2 cellular contexts compared by ENCODE assay signal in the genomic region with DNA sequence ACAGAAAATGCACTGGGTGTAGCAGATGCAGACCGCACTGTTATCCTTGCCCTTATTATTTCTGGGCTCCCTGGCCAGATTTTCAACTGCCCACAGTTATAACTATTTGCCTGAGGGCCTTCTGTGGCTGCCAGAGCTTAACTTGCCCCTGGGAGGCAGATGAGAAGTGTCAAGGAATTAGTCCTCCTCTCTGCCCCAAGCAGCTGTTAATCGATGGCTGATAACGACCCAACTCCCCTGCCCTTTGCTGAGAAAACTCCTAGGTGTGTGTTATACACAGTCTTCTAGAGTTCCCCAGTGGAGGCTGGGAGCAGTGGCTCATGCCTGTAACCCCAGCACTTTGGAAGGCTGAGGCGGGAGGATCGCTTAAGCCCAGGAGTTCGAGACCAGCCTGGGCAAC.
TF ChIP-seq lines count a peak whose summit lies in the region.

No MANE protein-coding gene starts in this region.

TF ChIP-seq in SK-N-SH, 30 proteins besides CTCF, POLR2A, EP300 and RAD21 (continued from another document):
- TF ChIP-seq PBX3 (IDR thresholded peaks at IDR 0.05) (no peak), IRF3 (IDR thresholded peaks at IDR 0.05; ENCODE audit: low read depth, low read length) (no peak), SMC3 (IDR thresholded peaks at IDR 0.05; ENCODE audit: low read depth, low read length) (no peak), USF1 (IDR thresholded peaks at IDR 0.05; ENCODE audit: borderline replicate concordance, low read depth) (no peak), CHD2 (IDR thresholded peaks at IDR 0.05; ENCODE audit: low read length, partially characterized antibody) (no peak), JUND (IDR thresholded peaks at IDR 0.05) (no peak), NFIC (IDR thresholded peaks at IDR 0.05; ENCODE audit: borderline replicate concordance) (no peak), NRF1 (IDR thresholded peaks at IDR 0.05; ENCODE audit: low read depth, low read length) (no peak), RFX5 (IDR thresholded peaks at IDR 0.05; ENCODE audit: low read length) (no peak), RCOR1 (IDR thresholded peaks at IDR 0.05; ENCODE audit: low read length) (no peak), ELF1 (IDR thresholded peaks at IDR 0.05) (no peak), RXRA (IDR thresholded peaks at IDR 0.05; ENCODE audit: borderline replicate concordance, low read depth) (no peak), SIN3A (IDR thresholded peaks at IDR 0.05; ENCODE audit: borderline replicate concordance, low read depth, low read length) (no peak), TAF1 (IDR thresholded peaks at IDR 0.05; ENCODE audit: borderline replicate concordance, low read depth, low read length) (no peak)
- TF ChIP-seq, protein P1, sequence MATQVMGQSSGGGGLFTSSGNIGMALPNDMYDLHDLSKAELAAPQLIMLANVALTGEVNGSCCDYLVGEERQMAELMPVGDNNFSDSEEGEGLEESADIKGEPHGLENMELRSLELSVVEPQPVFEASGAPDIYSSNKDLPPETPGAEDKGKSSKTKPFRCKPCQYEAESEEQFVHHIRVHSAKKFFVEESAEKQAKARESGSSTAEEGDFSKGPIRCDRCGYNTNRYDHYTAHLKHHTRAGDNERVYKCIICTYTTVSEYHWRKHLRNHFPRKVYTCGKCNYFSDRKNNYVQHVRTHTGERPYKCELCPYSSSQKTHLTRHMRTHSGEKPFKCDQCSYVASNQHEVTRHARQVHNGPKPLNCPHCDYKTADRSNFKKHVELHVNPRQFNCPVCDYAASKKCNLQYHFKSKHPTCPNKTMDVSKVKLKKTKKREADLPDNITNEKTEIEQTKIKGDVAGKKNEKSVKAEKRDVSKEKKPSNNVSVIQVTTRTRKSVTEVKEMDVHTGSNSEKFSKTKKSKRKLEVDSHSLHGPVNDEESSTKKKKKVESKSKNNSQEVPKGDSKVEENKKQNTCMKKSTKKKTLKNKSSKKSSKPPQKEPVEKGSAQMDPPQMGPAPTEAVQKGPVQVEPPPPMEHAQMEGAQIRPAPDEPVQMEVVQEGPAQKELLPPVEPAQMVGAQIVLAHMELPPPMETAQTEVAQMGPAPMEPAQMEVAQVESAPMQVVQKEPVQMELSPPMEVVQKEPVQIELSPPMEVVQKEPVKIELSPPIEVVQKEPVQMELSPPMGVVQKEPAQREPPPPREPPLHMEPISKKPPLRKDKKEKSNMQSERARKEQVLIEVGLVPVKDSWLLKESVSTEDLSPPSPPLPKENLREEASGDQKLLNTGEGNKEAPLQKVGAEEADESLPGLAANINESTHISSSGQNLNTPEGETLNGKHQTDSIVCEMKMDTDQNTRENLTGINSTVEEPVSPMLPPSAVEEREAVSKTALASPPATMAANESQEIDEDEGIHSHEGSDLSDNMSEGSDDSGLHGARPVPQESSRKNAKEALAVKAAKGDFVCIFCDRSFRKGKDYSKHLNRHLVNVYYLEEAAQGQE (IDR thresholded peaks at IDR 0.05; ENCODE audit: low read depth, low read length), result no peak
TF ChIP-seq in SK-N-SH: peak in this region for 0.

TF ChIP-seq in SK-N-SH treated with all-trans-retinoic acid at 6 μM for 48 hours, 23 proteins besides CTCF, POLR2A, EP300 and RAD21 (continued from another document):
- TF ChIP-seq, protein P2, sequence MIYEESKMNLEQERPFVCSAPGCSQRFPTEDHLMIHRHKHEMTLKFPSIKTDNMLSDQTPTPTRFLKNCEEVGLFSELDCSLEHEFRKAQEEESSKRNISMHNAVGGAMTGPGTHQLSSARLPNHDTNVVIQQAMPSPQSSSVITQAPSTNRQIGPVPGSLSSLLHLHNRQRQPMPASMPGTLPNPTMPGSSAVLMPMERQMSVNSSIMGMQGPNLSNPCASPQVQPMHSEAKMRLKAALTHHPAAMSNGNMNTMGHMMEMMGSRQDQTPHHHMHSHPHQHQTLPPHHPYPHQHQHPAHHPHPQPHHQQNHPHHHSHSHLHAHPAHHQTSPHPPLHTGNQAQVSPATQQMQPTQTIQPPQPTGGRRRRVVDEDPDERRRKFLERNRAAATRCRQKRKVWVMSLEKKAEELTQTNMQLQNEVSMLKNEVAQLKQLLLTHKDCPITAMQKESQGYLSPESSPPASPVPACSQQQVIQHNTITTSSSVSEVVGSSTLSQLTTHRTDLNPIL (CRISPR knock-in tag; IDR thresholded peaks at IDR 0.05; ENCODE audit: low read depth), result no peak
- TF ChIP-seq ESRRG (CRISPR knock-in tag; IDR thresholded peaks at IDR 0.05) (no peak), ZNF8 (CRISPR knock-in tag; IDR thresholded peaks at IDR 0.05) (no peak), SNAI2 (CRISPR knock-in tag; IDR thresholded peaks at IDR 0.05) (no peak), TOX (CRISPR knock-in tag; IDR thresholded peaks at IDR 0.05; ENCODE audit: borderline replicate concordance) (no peak), PATZ1 (CRISPR knock-in tag; IDR thresholded peaks at IDR 0.05; ENCODE audit: borderline replicate concordance) (no peak), TCF4 (CRISPR knock-in tag; IDR thresholded peaks at IDR 0.05; ENCODE audit: borderline replicate concordance) (no peak), CSDC2 (CRISPR knock-in tag; IDR thresholded peaks at IDR 0.05) (no peak), RARB (CRISPR knock-in tag; IDR thresholded peaks at IDR 0.05) (no peak), ARNTL (CRISPR knock-in tag; IDR thresholded peaks at IDR 0.05; ENCODE audit: borderline replicate concordance, low read depth) (no peak), OSR1 (CRISPR knock-in tag; IDR thresholded peaks at IDR 0.05) (no peak), ZFP3 (CRISPR knock-in tag; IDR thresholded peaks at IDR 0.05) (no peak), ISL1 (CRISPR knock-in tag; IDR thresholded peaks at IDR 0.05) (no peak), BACH2 (CRISPR knock-in tag; IDR thresholded peaks at IDR 0.05; ENCODE audit: borderline replicate concordance) (no peak), ZNF565 (CRISPR knock-in tag; conservative IDR thresholded peaks at IDR 0.05; ENCODE audit: low read depth) (no peak), ZFP30 (CRISPR knock-in tag; IDR thresholded peaks at IDR 0.05) (no peak)
- TF ChIP-seq, protein P3, sequence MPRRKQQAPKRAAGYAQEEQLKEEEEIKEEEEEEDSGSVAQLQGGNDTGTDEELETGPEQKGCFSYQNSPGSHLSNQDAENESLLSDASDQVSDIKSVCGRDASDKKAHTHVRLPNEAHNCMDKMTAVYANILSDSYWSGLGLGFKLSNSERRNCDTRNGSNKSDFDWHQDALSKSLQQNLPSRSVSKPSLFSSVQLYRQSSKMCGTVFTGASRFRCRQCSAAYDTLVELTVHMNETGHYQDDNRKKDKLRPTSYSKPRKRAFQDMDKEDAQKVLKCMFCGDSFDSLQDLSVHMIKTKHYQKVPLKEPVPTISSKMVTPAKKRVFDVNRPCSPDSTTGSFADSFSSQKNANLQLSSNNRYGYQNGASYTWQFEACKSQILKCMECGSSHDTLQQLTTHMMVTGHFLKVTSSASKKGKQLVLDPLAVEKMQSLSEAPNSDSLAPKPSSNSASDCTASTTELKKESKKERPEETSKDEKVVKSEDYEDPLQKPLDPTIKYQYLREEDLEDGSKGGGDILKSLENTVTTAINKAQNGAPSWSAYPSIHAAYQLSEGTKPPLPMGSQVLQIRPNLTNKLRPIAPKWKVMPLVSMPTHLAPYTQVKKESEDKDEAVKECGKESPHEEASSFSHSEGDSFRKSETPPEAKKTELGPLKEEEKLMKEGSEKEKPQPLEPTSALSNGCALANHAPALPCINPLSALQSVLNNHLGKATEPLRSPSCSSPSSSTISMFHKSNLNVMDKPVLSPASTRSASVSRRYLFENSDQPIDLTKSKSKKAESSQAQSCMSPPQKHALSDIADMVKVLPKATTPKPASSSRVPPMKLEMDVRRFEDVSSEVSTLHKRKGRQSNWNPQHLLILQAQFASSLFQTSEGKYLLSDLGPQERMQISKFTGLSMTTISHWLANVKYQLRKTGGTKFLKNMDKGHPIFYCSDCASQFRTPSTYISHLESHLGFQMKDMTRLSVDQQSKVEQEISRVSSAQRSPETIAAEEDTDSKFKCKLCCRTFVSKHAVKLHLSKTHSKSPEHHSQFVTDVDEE (CRISPR knock-in tag; IDR thresholded peaks at IDR 0.05), result no peak
